ENCODE assay signal across 17 cellular contexts in the genomic region with DNA sequence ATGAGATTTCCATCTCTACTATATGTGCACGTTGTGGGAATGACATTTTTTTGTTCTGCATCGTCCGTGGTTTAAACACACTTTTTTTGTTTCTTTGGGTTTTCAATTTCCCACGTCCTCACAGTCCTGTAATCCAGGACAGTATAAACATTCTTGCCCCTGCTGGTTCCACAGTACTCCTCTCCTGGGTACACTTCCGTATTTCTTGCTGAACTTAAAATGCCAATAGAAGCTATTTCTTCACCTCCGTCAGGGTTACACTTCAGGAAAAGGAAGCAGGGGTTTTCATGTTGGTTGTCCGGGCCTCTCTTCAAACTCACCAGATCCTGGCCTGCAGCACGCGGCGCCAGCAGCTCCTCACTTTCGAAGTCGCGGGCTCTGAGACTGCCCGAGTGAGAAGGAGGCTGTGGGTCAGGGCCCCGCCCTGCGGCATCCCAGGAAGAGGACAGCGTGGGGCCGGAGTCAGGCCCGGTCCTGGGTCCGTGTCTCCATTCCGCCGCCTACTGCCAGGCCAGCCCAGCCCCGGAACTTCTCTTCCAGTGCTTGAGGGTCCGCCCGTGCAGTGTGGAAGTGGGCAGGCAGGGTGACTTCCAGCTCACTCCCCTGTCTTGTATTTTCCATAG. TPM values are rescaled to one million over a fixed set of nuclear protein-coding genes. Genes with fewer than 3 reads are reported as not detected.
"Had no signal": no experiment of that assay in that cellular context is flagged by ENCODE, and none has a peak within 500 bp of the region (broad histone marks: within the 10 kb centered on the region; RNA-seq: fewer than 3 reads in every experiment).

No MANE protein-coding gene starts in this region.

- H3K9me3 Mint-ChIP-seq: memory B cell, T-cell had no signal

- H3K9me3 ChIP-seq: adrenal gland, ovary had no signal

- H3K27me3 ChIP-seq: adrenal gland, cardiac muscle cell, ovary had no signal

- DNase-seq: activated CD4-positive, alpha-beta T cell treated with anti-CD3 and anti-CD28 coated beads for 1 hour; activated CD4-positive, alpha-beta T cell treated with anti-CD3 and anti-CD28 coated beads, Interleukin-2, amount 50 U/mL, for 4 hours; activated naive CD4-positive, alpha-beta T cell treated with anti-CD3 and anti-CD28 coated beads, Interleukin-2, amount 50 U/mL, for 16 hours; activated T-cell treated with anti-CD3 and anti-CD28 coated beads, Interleukin-2, amount 50 U/mL, for 1 hour; erythroblast; hypothalamus; left ventricle myocardium superior; ovary; stimulated activated CD4-positive, alpha-beta T cell treated with anti-CD3 and anti-CD28 coated beads, Interleukin-1b, Interleukin-23, amount 100 ng/mL, for 48 hours; T-cell; T-helper 9 cell had no signal

- ATAC-seq: T-cell had no signal

- H3K27ac Mint-ChIP-seq: memory B cell, T-cell had no signal

- H3K36me3 ChIP-seq: adrenal gland, cardiac muscle cell, ovary had no signal

- H3K27ac ChIP-seq: cardiac muscle cell, ovary had no signal

- H3K36me3 Mint-ChIP-seq: memory B cell, T-cell had no signal

- H3K4me3 Mint-ChIP-seq: memory B cell, T-cell had no signal

- H3K4me3 ChIP-seq: adrenal gland, cardiac muscle cell, ovary had no signal

- H3K4me1 Mint-ChIP-seq: T-cell had no signal

RNA-seq across cellular contexts. Expression of a gene that starts 9.7 kb away (rescaled TPM):
- total RNA-seq: cardiac muscle cell, glomerular endothelial cell, kidney epithelial cell, left ventricle myocardium superior, sciatic nerve had no signal
